1 cellular context compared by ENCODE assay signal in genomic region chr16:67235816-67236547, GRCh38.
TF ChIP-seq lines count a peak whose summit lies in the region.

No MANE protein-coding gene starts in this region.

TF ChIP-seq in H1, 55 proteins besides CTCF, POLR2A, EP300 and RAD21:
- TF ChIP-seq EZH2 (IDR thresholded peaks at IDR 0.05; ENCODE audit: low read depth, low read length, severe bottlenecking) (no peak), CEBPB (IDR thresholded peaks at IDR 0.05; ENCODE audit: low read depth, low read length) (no peak), CHD7 (IDR thresholded peaks at IDR 0.05; ENCODE audit: insufficient replicate concordance, low read length) (no peak), BACH1 (IDR thresholded peaks at IDR 0.05; ENCODE audit: low read length) (no peak), SIN3A (conservative IDR thresholded peaks at IDR 0.05 in 1 of 2, IDR thresholded peaks at IDR 0.05 in 1 of 2; ENCODE audit: low read depth in 1 of 2, low read length in 2 of 2) (no peak), HDAC6 (IDR thresholded peaks at IDR 0.05; ENCODE audit: low read depth, low read length) (no peak), EGR1 (IDR thresholded peaks at IDR 0.05; ENCODE audit: borderline replicate concordance, low read depth, low read length) (no peak), BRCA1 (IDR thresholded peaks at IDR 0.05; ENCODE audit: low read depth, low read length) (no peak), TCF12 (IDR thresholded peaks at IDR 0.05; ENCODE audit: low read depth, low read length) (no peak), SP4 (IDR thresholded peaks at IDR 0.05; ENCODE audit: low read length) (no peak), POLR2AphosphoS5 (IDR thresholded peaks at IDR 0.05; ENCODE audit: low read depth, low read length) (no peak), FOSL1 (IDR thresholded peaks at IDR 0.05; ENCODE audit: insufficient read depth, low read depth, low read length) (no peak), BCL11A (IDR thresholded peaks at IDR 0.05; ENCODE audit: low read depth in 2 of 2, low read length in 2 of 2) (no peak), GTF2F1 (IDR thresholded peaks at IDR 0.05; ENCODE audit: borderline replicate concordance, low read depth, low read length) (no peak), RBBP5 (IDR thresholded peaks at IDR 0.05; ENCODE audit: borderline replicate concordance, low read depth, low read length) (no peak), KDM4A (IDR thresholded peaks at IDR 0.05; ENCODE audit: low read depth, low read length, severe bottlenecking) (no peak), TBP (IDR thresholded peaks at IDR 0.05; ENCODE audit: low read depth, low read length) (no peak), NANOG (IDR thresholded peaks at IDR 0.05; ENCODE audit: insufficient read depth, low read depth, low read length, poor library complexity, severe bottlenecking) (no peak)
